ENCODE assay signal across 23 cellular contexts in the genomic region with DNA sequence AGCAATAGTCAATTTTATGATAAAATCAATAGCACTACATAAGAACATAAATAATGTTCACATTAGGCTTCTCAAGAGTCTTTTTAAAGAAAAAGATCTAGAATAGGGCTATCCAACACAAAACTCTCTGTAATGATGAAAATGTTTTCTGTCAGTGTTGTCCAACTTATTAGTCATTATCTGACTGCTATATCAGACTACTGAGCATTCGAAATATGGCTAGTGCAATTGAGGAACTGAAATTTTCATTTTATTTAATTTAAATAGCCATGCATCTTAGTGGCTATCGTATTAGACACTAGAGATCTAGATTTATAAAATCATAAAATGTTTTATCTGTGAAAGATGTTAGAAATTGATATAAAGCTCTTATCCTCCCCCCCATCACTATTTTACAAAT.
"Had no signal": no experiment of that assay in that cellular context is flagged by ENCODE, and none has a peak within 500 bp of the region (broad histone marks: within the 10 kb centered on the region; RNA-seq: fewer than 3 reads in every experiment).

No MANE protein-coding gene starts in this region.

- H3K4me3 ChIP-seq: coronary artery, dorsolateral prefrontal cortex, esophagus muscularis mucosa, gastroesophageal sphincter, heart left ventricle, hepatocyte, left lung, lower lobe of right lung, mucosa of descending colon had no signal

- H3K27ac ChIP-seq: coronary artery, dorsolateral prefrontal cortex, esophagus muscularis mucosa, foreskin keratinocyte, gastroesophageal sphincter, heart left ventricle, hepatocyte, left lung, lower lobe of right lung had no signal

- H2AFZ ChIP-seq: hepatocyte had no signal

- H3K27me3 ChIP-seq: dorsolateral prefrontal cortex, esophagus muscularis mucosa, gastroesophageal sphincter, heart left ventricle, hepatocyte, left lung had no signal

- H3K4me2 ChIP-seq: hepatocyte had no signal

- H3K36me3 ChIP-seq: esophagus muscularis mucosa, gastroesophageal sphincter, heart left ventricle, left lung, lower lobe of right lung had no signal

- FAIRE-seq: colon, endothelial cell of umbilical vein, frontal cortex, keratinocyte had no signal

- H3K9me3 ChIP-seq: lower lobe of right lung, mucosa of descending colon had no signal

- H3K4me1 ChIP-seq: esophagus muscularis mucosa, gastroesophageal sphincter, left lung, lower lobe of right lung had no signal

- DNase-seq: dermis blood vessel endothelial cell; dorsolateral prefrontal cortex; effector CD4-positive, alpha-beta T cell; effector memory CD4-positive, alpha-beta T cell; foreskin keratinocyte; heart left ventricle; hypothalamus; immature natural killer cell; left cardiac atrium; left lung; left ventricle myocardium superior; lower lobe of right lung; mesenchymal stem cell; mucosa of descending colon; naive B cell had no signal
